ENCODE assay signal across 22 cellular contexts in the genomic region with DNA sequence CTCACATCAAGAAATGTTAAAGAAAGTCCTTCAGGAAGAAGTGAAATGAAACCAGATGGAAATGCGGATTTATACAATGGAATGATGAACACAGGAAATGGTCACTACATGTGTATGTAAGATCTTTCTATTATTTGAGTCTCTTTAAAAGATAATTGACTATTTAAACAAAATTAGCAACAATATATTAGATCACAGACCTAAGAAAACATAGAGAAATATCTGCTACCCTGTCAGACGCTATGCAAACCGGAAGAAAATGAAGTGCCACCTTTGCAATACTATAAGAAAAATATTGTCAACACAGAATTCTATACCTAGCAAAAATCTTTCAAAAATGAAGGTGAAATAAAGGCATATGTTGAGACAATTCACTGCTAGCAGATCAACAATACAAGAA.
"Had no signal": no experiment of that assay in that cellular context is flagged by ENCODE, and none has a peak within 500 bp of the region (broad histone marks: within the 10 kb centered on the region; RNA-seq: fewer than 3 reads in every experiment).

No MANE protein-coding gene starts in this region.

- H3K36me3 ChIP-seq: colonic mucosa, esophagus muscularis mucosa, esophagus squamous epithelium, gastrocnemius medialis, gastroesophageal sphincter, heart left ventricle had no signal

- H3K4me3 ChIP-seq: colonic mucosa, coronary artery, dorsolateral prefrontal cortex, esophagus muscularis mucosa, esophagus squamous epithelium, gastrocnemius medialis, gastroesophageal sphincter, heart left ventricle, heart right ventricle had no signal

- H3K4me1 ChIP-seq: colonic mucosa, esophagus squamous epithelium, foreskin keratinocyte, gastrocnemius medialis had no signal

- H3K27ac ChIP-seq: colonic mucosa, coronary artery, dorsolateral prefrontal cortex, epithelial cell of prostate, esophagus muscularis mucosa, esophagus squamous epithelium, foreskin keratinocyte, gastrocnemius medialis, gastroesophageal sphincter, heart left ventricle, heart right ventricle had no signal

- DNase-seq: colonic mucosa; cortex of kidney; dermis blood vessel endothelial cell; effector CD4-positive, alpha-beta T cell; effector CD8-positive, alpha-beta T cell; effector memory CD4-positive, alpha-beta T cell; effector memory CD8-positive, alpha-beta T cell; endodermal cell; erythroblast; esophagus squamous epithelium; foreskin fibroblast; foreskin keratinocyte; foreskin melanocyte; gastrocnemius medialis; glutamatergic neuron; heart left ventricle; heart right ventricle had no signal

- H3K9me3 ChIP-seq: colonic mucosa, esophagus squamous epithelium, gastrocnemius medialis had no signal
